Comparison of ENCODE assay signal across 9 cellular contexts in the genomic region with DNA sequence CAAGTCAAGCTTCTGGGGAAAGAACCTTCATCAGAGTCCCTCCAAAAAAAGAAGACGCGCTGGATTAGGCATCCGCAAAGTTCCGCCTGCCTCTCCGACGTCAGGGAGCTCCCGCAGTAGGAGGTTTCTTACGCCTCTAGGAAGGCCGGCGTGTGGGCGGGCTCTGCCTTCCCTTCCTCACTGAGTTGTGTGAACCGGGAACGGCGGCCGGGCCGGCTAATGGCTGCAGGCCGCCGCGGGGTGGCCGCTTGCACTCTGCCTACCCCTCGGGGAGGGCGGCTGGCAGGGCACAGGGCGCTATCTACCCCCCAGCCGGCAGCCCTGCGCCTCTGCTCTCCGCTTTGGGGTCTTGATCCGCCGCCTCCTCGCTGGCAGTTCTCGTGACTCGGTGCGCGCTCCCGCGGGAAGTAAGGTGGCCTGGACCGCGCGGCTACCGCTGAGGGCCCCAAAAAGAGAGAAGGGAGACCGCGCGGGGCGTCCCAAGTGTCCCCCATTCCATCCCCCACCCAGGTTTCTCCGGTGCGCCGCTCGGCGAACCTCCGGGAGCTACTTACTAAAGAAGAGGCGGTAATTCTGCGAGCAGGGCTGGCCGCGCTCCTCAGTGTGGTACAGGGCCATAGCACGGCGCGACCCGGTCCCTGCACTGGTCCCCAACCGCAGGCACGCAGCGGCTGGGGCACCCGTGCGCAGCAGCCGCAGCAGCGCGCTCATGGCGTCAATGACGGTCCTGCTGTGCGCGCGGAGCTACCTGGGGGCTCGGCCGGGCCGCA. TPM values are rescaled to one million over a fixed set of nuclear protein-coding genes. Genes with fewer than 3 reads are reported as not detected.
DNase-seq lines count a peak whose midpoint lies in the region; ATAC-seq, FAIRE-seq and TF ChIP-seq lines count a peak whose summit lies in the region.
"Had no signal": no experiment of that assay in that cellular context is flagged by ENCODE, and none has a peak within 500 bp of the region (broad histone marks: within the 10 kb centered on the region; RNA-seq: fewer than 3 reads in every experiment).

Gene PPA2, minus strand, starts transcription at position 723 of the 770 bp plus-strand sequence. Its CDS starts 12 bp downstream, at position 711.

- peak within 1 kb of the TSS; percentile 95 for H2AFZ ChIP-seq in keratinocyte (ENCODE audit: control insufficient read depth, low read length)

- peaks cover 44% of the 10 kb centered on the region for H3K79me2 ChIP-seq in keratinocyte (ENCODE audit: control insufficient read depth, insufficient read depth, low read length)

- no peaks in the 10 kb centered on the region for H4K20me1 ChIP-seq in keratinocyte (ENCODE audit: control insufficient read depth, extremely low read depth, insufficient read depth, low read length)

- DNase-seq in AG08395 (ENCODE audit: low spot score): peak; percentile 79
- DNase-seq in NCI-H345 (lab: John Stamatoyannopoulos, UW): peak; percentile 88
- DNase-seq in activated CD4-positive, CD25-positive, alpha-beta regulatory T cell treated with anti-CD3 and anti-CD28 coated beads, Interleukin-2, amount 50 U/mL, for 72 hours: peak; percentile 83
- DNase-seq in cerebellar cortex (ENCODE audit: low spot score): peak; percentile 86
- DNase-seq in keratinocyte (ENCODE audit: low read depth, low spot score): no peak
- peak; percentile 67 to 79 (median 69) for DNase-seq in stimulated activated CD4-positive, alpha-beta T cell treated with anti-CD3 and anti-CD28 coated beads, Interleukin-12 subunit alpha, Interleukin-12 subunit beta, amount 100 ng/mL, for 48 hours (ENCODE audit: low read depth in 2 of 3, low spot score in 1 of 3)

- TF ChIP-seq CTCF in keratinocyte (optimal IDR thresholded peaks at IDR 0.05 in 1 of 3, IDR thresholded peaks at IDR 0.05 in 1 of 3, conservative IDR thresholded peaks at IDR 0.05 in 1 of 3; ENCODE audit: extremely low read depth in 1 of 3, insufficient read depth in 2 of 3, low read length in 3 of 3): no peak

- peaks cover 16% of the 10 kb centered on the region for H3K4me1 ChIP-seq in keratinocyte (ENCODE audit: control insufficient read depth, extremely low read depth, insufficient read depth, low read length)

- H3K4me3 ChIP-seq in keratinocyte (ENCODE audit: control insufficient read depth in 2 of 3, extremely low read depth in 1 of 3, insufficient read depth in 2 of 3, low read depth in 1 of 3, low read length in 3 of 3): peak within 1 kb of the TSS; percentile 85 to 92 (median 85)

- ATAC-seq in GM18870 (IDR thresholded peaks at IDR 0.05; ENCODE audit: unreplicated experiment) (peak; percentile 68), HG03108 (IDR thresholded peaks at IDR 0.05; ENCODE audit: unreplicated experiment) (peak; percentile 78)

- no peaks in the 10 kb centered on the region for H3K9me1 ChIP-seq in keratinocyte (ENCODE audit: control insufficient read depth, extremely low read depth, insufficient read depth, low read length)

- FAIRE-seq in keratinocyte (lab: Jason Lieb, UNC): peak; percentile 32
- FAIRE-seq: TTC549 had no signal

- dilution Hi-C loops in keratinocyte (cut with MboI; ENCODE audit: extremely low pct_ligation_motif_present, low sequenced_read_pairs): no loop called here

- H3K27ac ChIP-seq in keratinocyte (ENCODE audit: control insufficient read depth, insufficient read depth, low read length): peak within 1 kb of the TSS; percentile 89

- H3K27me3 ChIP-seq in keratinocyte (ENCODE audit: control insufficient read depth, extremely low read depth, insufficient read depth, low read length): no peaks in the 10 kb centered on the region

- no peaks in the 10 kb centered on the region for H3K36me3 ChIP-seq in keratinocyte (ENCODE audit: control insufficient read depth in 2 of 2, extremely low read depth in 1 of 2, insufficient read depth in 2 of 2, low read length in 2 of 2)

- peak within 1 kb of the TSS; percentile 93 for H3K4me2 ChIP-seq in keratinocyte (ENCODE audit: control insufficient read depth, extremely low read depth, insufficient read depth, low read depth, low read length)

- peak within 1 kb of the TSS; percentile 95 for H3K9ac ChIP-seq in keratinocyte (ENCODE audit: control insufficient read depth, extremely low read depth, insufficient read depth, low read length)

- no peaks in the 10 kb centered on the region for H3K9me3 ChIP-seq in keratinocyte (ENCODE audit: control insufficient read depth, low read depth, low read length)

RNA-seq across cellular contexts. Expression of gene PPA2, which starts in this region (rescaled TPM):
- 68.7 to 174 TPM (median 123 TPM) in 3 replicates for polyA plus RNA-seq in keratinocyte
- polyA plus RNA-seq in keratinocyte (2011; ENCODE audit: low read depth): 58.6 TPM
- polyA plus RNA-seq in keratinocyte (2011; cell fraction: cytosol; rRNA removed): 95.8 and 182 TPM in 2 replicates
- 61.6 and 80.2 TPM in 2 replicates for polyA plus RNA-seq in keratinocyte (2011; cell fraction: nucleus; rRNA removed)
- 93.1 and 96.8 TPM in 2 replicates for polyA plus RNA-seq in keratinocyte (2012; ENCODE audit: low replicate concordance)
- 12.2 to 46.0 TPM (median 22.4 TPM) in 3 replicates for polyA minus RNA-seq in keratinocyte
- 160 TPM for polyA minus RNA-seq in keratinocyte (2011; cell fraction: cytosol; rRNA and poly(A)+ RNA removed)
- polyA minus RNA-seq in keratinocyte (2011; cell fraction: nucleus; rRNA and poly(A)+ RNA removed): 40.0 and 63.5 TPM in 2 replicates
